Comparison of ENCODE assay signal across 10 cellular contexts in genomic region chr1:144544420-144544819, GRCh38. TPM values are rescaled to one million over a fixed set of nuclear protein-coding genes. Genes with fewer than 3 reads are reported as not detected.
"Had no signal": no experiment of that assay in that cellular context is flagged by ENCODE, and none has a peak within 500 bp of the region (broad histone marks: within the 10 kb centered on the region; RNA-seq: fewer than 3 reads in every experiment).

No MANE protein-coding gene starts in this region.

RNA-seq across cellular contexts. Expression of gene PPIAL4F, which starts 48.3 kb away (rescaled TPM):
- total RNA-seq: PC-3, PC-9, Peyer's patch, Right ventricle myocardium inferior, Right ventricle myocardium superior, RPMI7951, SJCRH30, SJSA1, SK-MEL-5 had no signal
- polyA plus RNA-seq: SK-N-SH had no signal
